24 cellular contexts compared by ENCODE assay signal in genomic region chr9:81380960-81381359, GRCh38.
"Had no signal": no experiment of that assay in that cellular context is flagged by ENCODE, and none has a peak within 500 bp of the region (broad histone marks: within the 10 kb centered on the region; RNA-seq: fewer than 3 reads in every experiment).

No MANE protein-coding gene starts in this region.

- ATAC-seq: activated naive CD4-positive, alpha-beta T cell treated with anti-CD3 and anti-CD28 coated beads, Interleukin-2, amount 50 U/mL, for 72 hours; left lung had no signal

- H3K9me3 ChIP-seq: adrenal gland, breast epithelium, left lung, right atrium auricular region, thyroid gland, uterus had no signal

- DNase-seq: activated CD4-positive, alpha-beta T cell treated with anti-CD3 and anti-CD28 coated beads, Interleukin-2, amount 50 U/mL, for 1 hour; activated CD4-positive, CD25-positive, alpha-beta regulatory T cell treated with anti-CD3 and anti-CD28 coated beads, Interleukin-2, amount 50 U/mL, for 72 hours; activated CD8-positive, alpha-beta memory T cell treated with anti-CD3 and anti-CD28 coated beads for 24 hours; activated CD8-positive, alpha-beta memory T cell treated with anti-CD3 and anti-CD28 coated beads, Interleukin-2, amount 50 U/mL, for 48 hours; activated gamma-delta T cell; activated T-cell treated with anti-CD3 and anti-CD28 coated beads, Interleukin-2, amount 50 U/mL, for 48 hours; adrenal gland; cerebellar nuclear complex; cortex of kidney; erythroblast; foreskin melanocyte; hypothalamus; islet precursor cell; left lung; stimulated activated CD4-positive, alpha-beta T cell treated with anti-CD3 and anti-CD28 coated beads, Interleukin-2, amount 100 ng/mL, for 24 hours; stimulated activated naive CD4-positive, alpha-beta T cell treated with Interleukin-2 at 50 U/mL for 16 hours; thyroid gland; uterus had no signal

- H3K27me3 ChIP-seq: adrenal gland, breast epithelium, left lung, right atrium auricular region, thyroid gland, uterus had no signal

- H3K4me3 ChIP-seq: adrenal gland, breast epithelium, left lung, right atrium auricular region, thyroid gland, uterus had no signal

- FAIRE-seq: astrocyte, endometrium had no signal

- H3K4me1 ChIP-seq: adrenal gland, breast epithelium, left lung, thyroid gland, uterus had no signal

- H3K27ac ChIP-seq: adrenal gland, breast epithelium, left lung, right atrium auricular region, thyroid gland, uterus, VCaP had no signal

- H3K36me3 ChIP-seq: adrenal gland, breast epithelium, left lung, right atrium auricular region, thyroid gland, uterus had no signal
